29 cellular contexts compared by ENCODE assay signal in genomic region chr1:219433471-219434131, GRCh38.
A peak's percentile ranks its signal among the peaks of the same experiment; 100 is the strongest.
DNase-seq lines count a peak whose midpoint lies in the region; ATAC-seq and TF ChIP-seq lines count a peak whose summit lies in the region.
"Had no signal": no experiment of that assay in that cellular context is flagged by ENCODE, and none has a peak within 500 bp of the region (broad histone marks: within the 10 kb centered on the region; RNA-seq: fewer than 3 reads in every experiment).

No MANE protein-coding gene starts in this region.

- H3K9me3 ChIP-seq in smooth muscle cell (replicated peaks; ENCODE audit: low read depth): no peaks in the 10 kb centered on the region
- H3K9me3 ChIP-seq: BLaER1, breast epithelium, colonic mucosa, SJSA1, upper lobe of left lung had no signal

- no peak overlapping the region for H2AFZ ChIP-seq in smooth muscle cell (ENCODE audit: low read depth)

- no peak for TF ChIP-seq CTCF in choroid plexus epithelial cell (conservative IDR thresholded peaks at IDR 0.05; ENCODE audit: low read depth, low read length)
- TF ChIP-seq CTCF in smooth muscle cell (IDR thresholded peaks at IDR 0.05; ENCODE audit: borderline replicate concordance, insufficient read depth, poor library complexity, severe bottlenecking): no peak

- no peak overlapping the region for H3K9ac ChIP-seq in smooth muscle cell (ENCODE audit: low read depth)
- H3K9ac ChIP-seq: BLaER1, KMS-11 had no signal

- H4K20me1 ChIP-seq in smooth muscle cell (ENCODE audit: low read depth): no peaks in the 10 kb centered on the region
- H4K20me1 ChIP-seq: BLaER1 had no signal

- H3F3A ChIP-seq in smooth muscle cell (ENCODE audit: low read depth): no peaks in the 10 kb centered on the region

- H3K36me3 ChIP-seq in smooth muscle cell (ENCODE audit: low read depth): no peaks in the 10 kb centered on the region
- H3K36me3 ChIP-seq: BLaER1, breast epithelium, colonic mucosa, SJSA1, upper lobe of left lung had no signal

- H3K27ac ChIP-seq in smooth muscle cell (ENCODE audit: low read depth): no peak overlapping the region
- H3K27ac ChIP-seq: BLaER1, colonic mucosa, foreskin keratinocyte, HL-60, KMS-11, SJSA1, upper lobe of left lung had no signal

- peaks cover 9% of the 10 kb centered on the region for H3K4me1 ChIP-seq in smooth muscle cell (ENCODE audit: low read depth)
- H3K4me1 ChIP-seq: BLaER1, breast epithelium, colonic mucosa, foreskin keratinocyte, upper lobe of left lung had no signal

- ATAC-seq in HG02588 (IDR thresholded peaks at IDR 0.05; ENCODE audit: unreplicated experiment): no peak
- ATAC-seq: activated T-helper 17 cell treated with anti-CD3 and anti-CD28 coated beads, Interleukin-2, amount 50 U/mL, for 72 hours; effector memory CD8-positive, alpha-beta T cell; foreskin keratinocyte; naive thymus-derived CD8-positive, alpha-beta T cell had no signal

- DNase-seq in NCI-H146 treated with DMSO at 0.1 percent for 48 hours (lab: John Stamatoyannopoulos, UW; ENCODE audit: unreplicated experiment) (peak; percentile 89), choroid plexus epithelial cell (ENCODE audit: low read depth) (peak; percentile 26), kidney tubule cell (ENCODE audit: low spot score) (peak; percentile 34), smooth muscle cell (lab: John Stamatoyannopoulos, UW; ENCODE audit: unreplicated experiment) (no peak), H4 (ENCODE audit: low spot score) (no peak), NCI-H128 (lab: John Stamatoyannopoulos, UW; ENCODE audit: unreplicated experiment) (no peak)
- DNase-seq: activated CD4-positive, alpha-beta memory T cell treated with anti-CD3 and anti-CD28 coated beads for 36 hours; activated CD8-positive, alpha-beta memory T cell treated with anti-CD3 and anti-CD28 coated beads, Interleukin-2, amount 50 U/mL, for 48 hours; activated naive CD4-positive, alpha-beta T cell treated with anti-CD3 and anti-CD28 coated beads, Interleukin-2, amount 50 U/mL, for 16 hours; colonic mucosa; effector memory CD8-positive, alpha-beta T cell; foreskin keratinocyte; HCEC 1CT; midbrain; naive thymus-derived CD8-positive, alpha-beta T cell; NCI-H187; NCI-H2171; NCI-H526; stimulated activated CD4-positive, alpha-beta T cell treated with anti-CD3 and anti-CD28 coated beads, Interleukin-12 subunit alpha, Interleukin-12 subunit beta, amount 100 ng/mL, for 4 hours; stimulated activated CD4-positive, alpha-beta T cell treated with anti-CD3 and anti-CD28 coated beads, Interleukin-4, amount 100 ng/mL, for 1 hour; substantia nigra; upper lobe of left lung had no signal

- no peaks in the 10 kb centered on the region for H3K79me2 ChIP-seq in smooth muscle cell (ENCODE audit: low read depth)

- 48% methylated on average over 6 of the region's 6 CpGs for WGBS in smooth muscle cell (ENCODE audit: low lambda C conversion rate)

- no peaks in the 10 kb centered on the region for H3K27me3 ChIP-seq in smooth muscle cell (ENCODE audit: low read depth)
- H3K27me3 ChIP-seq: BLaER1, breast epithelium, colonic mucosa, foreskin keratinocyte, SJSA1, upper lobe of left lung had no signal

- peak overlapping the region; percentile 51 for H3K4me2 ChIP-seq in smooth muscle cell
- H3K4me2 ChIP-seq: BLaER1, KMS-11 had no signal

- H3K4me3 ChIP-seq in choroid plexus epithelial cell (ENCODE audit: low read depth, low read length) (no peak overlapping the region), smooth muscle cell (no peak overlapping the region)
- H3K4me3 ChIP-seq: BLaER1, breast epithelium, colonic mucosa, SJSA1, upper lobe of left lung had no signal

Comparison
In these comparisons a context has a peak if more than half of its experiments do, and no peak if none do; other contexts are left out.
1. DNase-seq: peak in NCI-H146 treated with DMSO at 0.1 percent for 48 hours (single experiment), choroid plexus epithelial cell (single experiment) and kidney tubule cell (single experiment); none in smooth muscle cell (single experiment), H4 (single experiment) and NCI-H128 (single experiment).